ENCODE assay signal across 28 cellular contexts in genomic region chr7:47330561-47331178, GRCh38.
A peak's percentile ranks its signal among the peaks of the same experiment; 100 is the strongest.
DNase-seq lines count a peak whose midpoint lies in the region; ATAC-seq and TF ChIP-seq lines count a peak whose summit lies in the region.
"Had no signal": no experiment of that assay in that cellular context is flagged by ENCODE, and none has a peak within 500 bp of the region (broad histone marks: within the 10 kb centered on the region; RNA-seq: fewer than 3 reads in every experiment).

No MANE protein-coding gene starts in this region.

- H4K8ac ChIP-seq in mesendoderm (ENCODE audit: low read depth, low read length) = no peak overlapping the region

- H3K56ac ChIP-seq in mesendoderm (ENCODE audit: low read length) = no peak overlapping the region

- no CpG with 5 or more reads among the region's 16 CpGs for WGBS in mesendoderm (ENCODE audit: extremely low coverage, insufficient coverage, low lambda C conversion rate)

- no TSS peak for BruUV-seq in Panc1 (replicated peaks; lab: Mats Ljungman, UMichigan)

- ATAC-seq in Panc1 = no peak
- ATAC-seq in stimulated activated memory B cell treated with anti-CD40 and anti-IgM and Interleukin-4, amounts not matched to agents 10 μg/mL and 1 μg/mL and 100 μg/mL, for 72 hours = no peak
- ATAC-seq in HG03097 (IDR thresholded peaks at IDR 0.05; ENCODE audit: low FRiP score, unreplicated experiment) = no peak
- ATAC-seq in HG03460 (IDR thresholded peaks at IDR 0.05; ENCODE audit: unreplicated experiment) = no peak
- ATAC-seq: activated CD4-positive, alpha-beta T cell treated with anti-CD3 and anti-CD28 coated beads for 36 hours had no signal

- H3K4me1 ChIP-seq in Panc1 (ENCODE audit: control insufficient read depth, insufficient read depth, low read length) (peaks cover 53% of the 10 kb centered on the region), mesendoderm (ENCODE audit: control insufficient read depth, low read depth, low read length) (peaks cover 12% of the 10 kb centered on the region)

- H3K18ac ChIP-seq in mesendoderm (ENCODE audit: low read length) = no peak overlapping the region

- no peak overlapping the region for H3K4ac ChIP-seq in mesendoderm (ENCODE audit: low read depth, low read length)

- peaks cover 9% of the 10 kb centered on the region for H3K4me1 Mint-ChIP-seq in stimulated activated memory B cell treated with anti-CD40 and anti-IgM and Interleukin-4, amounts not matched to agents 10 μg/mL and 1 μg/mL and 100 μg/mL, for 72 hours
- H3K4me1 Mint-ChIP-seq: activated CD4-positive, alpha-beta T cell treated with anti-CD3 and anti-CD28 coated beads for 36 hours; memory B cell had no signal

- no peaks in the 10 kb centered on the region for H3K79me1 ChIP-seq in mesendoderm (ENCODE audit: low read length)

- H3K27me3 Mint-ChIP-seq in stimulated activated memory B cell treated with anti-CD40 and anti-IgM and Interleukin-4, amounts not matched to agents 10 μg/mL and 1 μg/mL and 100 μg/mL, for 72 hours = no peaks in the 10 kb centered on the region
- H3K27me3 Mint-ChIP-seq: activated CD4-positive, alpha-beta T cell treated with anti-CD3 and anti-CD28 coated beads for 36 hours; activated naive CD8-positive, alpha-beta T cell; memory B cell had no signal

- TF ChIP-seq CTCF in Panc1 (IDR thresholded peaks at IDR 0.05) = no peak
- no peak for TF ChIP-seq CTCF in coronary artery (IDR thresholded peaks at IDR 0.05)

- no peak overlapping the region for H2BK15ac ChIP-seq in mesendoderm (replicated peaks; ENCODE audit: low read depth)

- no peak overlapping the region for H2BK5ac ChIP-seq in mesendoderm (ENCODE audit: low read length)

- POLR2A ChIA-PET in Panc1 (lab: Charles Lee) = interaction anchor here (0.7 kb wide), 1 partner anchor 14 kb away, joined by 9 read pairs; no protein-coding TSS in a partner anchor

- no peaks in the 10 kb centered on the region for H3K27me3 ChIP-seq in Panc1 (ENCODE audit: control insufficient read depth, insufficient read depth, low read length)
- no peaks in the 10 kb centered on the region for H3K27me3 ChIP-seq in mesendoderm (ENCODE audit: insufficient read depth, low read length, poor library complexity)
- H3K27me3 ChIP-seq: spleen had no signal

- H3K9ac ChIP-seq in mesendoderm (ENCODE audit: low read length) = no peak overlapping the region

- intact Hi-C loops in Panc1 (cut with micrococcal nuclease; ENCODE audit: unreplicated experiment) = no loop called here

- no peak overlapping the region for H3K23ac ChIP-seq in mesendoderm (ENCODE audit: low read length)

- H3K9me3 Mint-ChIP-seq in stimulated activated memory B cell treated with anti-CD40 and anti-IgM and Interleukin-4, amounts not matched to agents 10 μg/mL and 1 μg/mL and 100 μg/mL, for 72 hours = no peaks in the 10 kb centered on the region
- H3K9me3 Mint-ChIP-seq: memory B cell had no signal

- no peak overlapping the region for H4K5ac ChIP-seq in mesendoderm (ENCODE audit: low read length)

- no peaks in the 10 kb centered on the region for H3K9me3 ChIP-seq in Panc1 (ENCODE audit: control insufficient read depth, insufficient read depth, low read depth, low read length)
- H3K9me3 ChIP-seq: spleen had no signal

- H3K36me3 ChIP-seq in Panc1 (ENCODE audit: control insufficient read depth, insufficient read depth, low read length) = peaks cover 30% of the 10 kb centered on the region
- H3K36me3 ChIP-seq in mesendoderm (ENCODE audit: control insufficient read depth, insufficient read depth, low read length) = no peaks in the 10 kb centered on the region

- H3K4me3 Mint-ChIP-seq in stimulated activated memory B cell treated with anti-CD40 and anti-IgM and Interleukin-4, amounts not matched to agents 10 μg/mL and 1 μg/mL and 100 μg/mL, for 72 hours = no peak overlapping the region
- H3K4me3 Mint-ChIP-seq: activated CD4-positive, alpha-beta T cell treated with anti-CD3 and anti-CD28 coated beads for 36 hours; activated naive CD8-positive, alpha-beta T cell; memory B cell had no signal

- peaks cover 33% of the 10 kb centered on the region for H3K36me3 Mint-ChIP-seq in stimulated activated memory B cell treated with anti-CD40 and anti-IgM and Interleukin-4, amounts not matched to agents 10 μg/mL and 1 μg/mL and 100 μg/mL, for 72 hours
- H3K36me3 Mint-ChIP-seq: activated naive CD8-positive, alpha-beta T cell had no signal

- H3K27ac ChIP-seq in Panc1 (ENCODE audit: low read length) = peak overlapping the region; percentile 25; the same call in 1 of the 2 replicates
- H3K27ac ChIP-seq in coronary artery = no peak overlapping the region
- H3K27ac ChIP-seq in mesendoderm (ENCODE audit: low read depth, low read length) = no peak overlapping the region
- H3K27ac ChIP-seq: SK-N-MC had no signal

- no peak overlapping the region for H2BK120ac ChIP-seq in mesendoderm (ENCODE audit: low read depth, low read length)

- H3K4me3 ChIP-seq in Panc1 (ENCODE audit: low read depth in 2 of 2, low read length in 2 of 2) (no peak overlapping the region), coronary artery (no peak overlapping the region), mesendoderm (ENCODE audit: low read length) (no peak overlapping the region)
- H3K4me3 ChIP-seq: dorsolateral prefrontal cortex, SK-N-MC, spleen had no signal

- CTCF ChIA-PET in Panc1 (lab: Charles Lee) = no interaction called here

- in situ Hi-C loops in Panc1 (cut with HindIII; ENCODE audit: low pct_unique_long_range_greater_than_20kb, low sequenced_read_pairs) = no loop called here

- no peak for DNase-seq in Panc1 (ENCODE audit: low read depth, low spot score)
- peak; percentile 59 for DNase-seq in coronary artery (ENCODE audit: low spot score)
- DNase-seq in mesendoderm = no peak
- no peak for DNase-seq in NCI-H2227 (lab: John Stamatoyannopoulos, UW; ENCODE audit: unreplicated experiment)
- DNase-seq: activated CD4-positive, alpha-beta T cell treated with anti-CD3 and anti-CD28 coated beads for 36 hours; activated CD8-positive, alpha-beta memory T cell treated with anti-CD3 and anti-CD28 coated beads for 24 hours; activated effector memory CD4-positive, alpha-beta T cell treated with Interleukin-2 at 50 U/mL for 16 hours; anterior cingulate cortex; C1 segment of cervical spinal cord; Calu3; central memory CD4-positive, alpha-beta T cell; DND-41; Karpas-422; MV-4-11; NCI-H1436 treated with DMSO at 0.1 percent for 48 hours; NCI-H774; retina; RPMI8226; spleen; stimulated activated CD4-positive, alpha-beta T cell treated with anti-CD3 and anti-CD28 coated beads, Interleukin-2, amount 100 ng/mL, for 48 hours; T-helper 2 cell had no signal

- peak overlapping the region; percentile 50 for H2AK5ac ChIP-seq in mesendoderm (ENCODE audit: low read length)

- H3K79me2 ChIP-seq in mesendoderm (ENCODE audit: control insufficient read depth, insufficient read depth, low read length) = no peaks in the 10 kb centered on the region

- peak overlapping the region; percentile 11 for H3K27ac Mint-ChIP-seq in stimulated activated memory B cell treated with anti-CD40 and anti-IgM and Interleukin-4, amounts not matched to agents 10 μg/mL and 1 μg/mL and 100 μg/mL, for 72 hours
- H3K27ac Mint-ChIP-seq: activated CD4-positive, alpha-beta T cell treated with anti-CD3 and anti-CD28 coated beads for 36 hours; activated naive CD8-positive, alpha-beta T cell; memory B cell had no signal

- H3K4me2 ChIP-seq in mesendoderm (ENCODE audit: low read length) = no peak overlapping the region
